In the genomic region with DNA sequence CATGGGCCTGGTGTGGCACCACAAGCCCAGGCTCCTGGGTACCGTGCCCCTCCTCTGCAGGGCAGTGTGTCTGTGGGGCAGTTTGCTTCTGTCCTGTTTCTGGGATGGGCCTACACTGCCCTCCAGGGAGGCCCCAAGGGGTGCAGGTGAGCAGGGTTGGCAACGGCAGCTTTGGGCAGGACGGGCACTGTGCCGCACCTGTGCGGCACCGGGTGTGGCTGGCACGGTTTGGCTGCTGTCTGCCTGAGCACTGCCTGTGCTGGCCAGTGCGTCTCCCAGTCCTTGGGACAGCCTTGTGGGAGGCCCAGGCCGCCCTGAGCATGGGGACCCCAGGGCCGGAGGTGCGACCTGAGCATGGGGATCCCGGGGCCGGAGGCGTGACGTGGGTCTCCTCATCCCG, we compare ENCODE assay signal across 17 cellular contexts. TPM values are rescaled to one million over a fixed set of nuclear protein-coding genes. Genes with fewer than 3 reads are reported as not detected.
DNase-seq lines count a peak whose midpoint lies in the region; ATAC-seq and TF ChIP-seq lines count a peak whose summit lies in the region.
"Had no signal": no experiment of that assay in that cellular context is flagged by ENCODE, and none has a peak within 500 bp of the region (broad histone marks: within the 10 kb centered on the region; RNA-seq: fewer than 3 reads in every experiment).

No MANE protein-coding gene starts in this region.

- H3K4me1 ChIP-seq in RWPE2 (ENCODE audit: insufficient read depth, poor library complexity, severe bottlenecking): peaks cover 56% of the 10 kb centered on the region
- H3K4me1 ChIP-seq in gastroesophageal sphincter: peaks cover 7 to 100% (median 50%) of the 10 kb centered on the region in 3 donors
- H3K4me1 ChIP-seq in psoas muscle: peaks cover 91% of the 10 kb centered on the region
- peaks cover 0 to 84% of the 10 kb centered on the region in 2 donors for H3K4me1 ChIP-seq in right atrium auricular region

- ATAC-seq in RWPE2 (ENCODE audit: low read depth) (peak; percentile 13; the same call in 2 of the 3 replicates), gastroesophageal sphincter (no peak), psoas muscle (no peak)
- ATAC-seq: GM23338, Panc1 had no signal

- H3K4me3 ChIP-seq in RWPE2 (ENCODE audit: severe bottlenecking) (no peak overlapping the region), gastroesophageal sphincter (no peak overlapping the region), psoas muscle (no peak overlapping the region), right atrium auricular region (no peak overlapping the region)
- H3K4me3 ChIP-seq: GM23338 had no signal

- no peaks in the 10 kb centered on the region; the same call in 1 of the 2 replicates for H3K36me3 ChIP-seq in RWPE2 (ENCODE audit: low read depth)
- H3K36me3 ChIP-seq in gastroesophageal sphincter: no peaks in the 10 kb centered on the region
- no peaks in the 10 kb centered on the region for H3K36me3 ChIP-seq in psoas muscle (ENCODE audit: insufficient read depth in 1 of 2, low read depth in 1 of 2)
- no peaks in the 10 kb centered on the region for H3K36me3 ChIP-seq in right atrium auricular region

- H3K36me3 Mint-ChIP-seq in CD14-positive monocyte: peaks cover 12 to 28% of the 10 kb centered on the region in 2 donors

- in situ Hi-C loops in KBM-7 (cut with MboI; ENCODE audit: low pct_unique_long_range_greater_than_20kb, low sequenced_read_pairs): no loop called here

- no peak overlapping the region for H3K4me3 Mint-ChIP-seq in CD14-positive monocyte
- H3K4me3 Mint-ChIP-seq: B cell, GM23338 had no signal

- DNase-seq in CD14-positive monocyte (ENCODE audit: low spot score) (no peak), RWPE2 (ENCODE audit: low spot score) (no peak), psoas muscle (no peak), KBM-7 (no peak), hypothalamus (lab: John Stamatoyannopoulos, UW) (no peak), head of caudate nucleus (no peak), right atrium auricular region (ENCODE audit: low spot score) (no peak)
- DNase-seq: ACHN, NCI-H1105 treated with DMSO at 0.1 percent for 48 hours, NCI-H187, NCI-H446 treated with DMSO at 0.1 percent for 48 hours, NCI-H748 treated with DMSO at 0.1 percent for 48 hours had no signal

- peak overlapping the region in 6 of 7 donors; percentile 15 to 54 (median 29) for H3K27ac Mint-ChIP-seq in CD14-positive monocyte
- H3K27ac Mint-ChIP-seq: B cell, GM23338 had no signal

- H3K9me3 Mint-ChIP-seq in CD14-positive monocyte: no peaks in the 10 kb centered on the region
- H3K9me3 Mint-ChIP-seq: GM23338 had no signal

- no peaks in the 10 kb centered on the region for H3K27me3 ChIP-seq in RWPE2 (ENCODE audit: insufficient read depth, poor library complexity, severe bottlenecking)
- no peaks in the 10 kb centered on the region for H3K27me3 ChIP-seq in gastroesophageal sphincter
- no peaks in the 10 kb centered on the region for H3K27me3 ChIP-seq in psoas muscle (ENCODE audit: insufficient read depth in 3 of 3, low read length in 2 of 3)
- no peaks in the 10 kb centered on the region for H3K27me3 ChIP-seq in right atrium auricular region

- intact Hi-C loops in CD14-positive monocyte (cut with micrococcal nuclease): no loop called here
- intact Hi-C loops in psoas muscle (cut with DNase I): loop anchor here in 1 of 2 donors (2.0 kb wide), 1 partner anchor 15 kb away; no protein-coding TSS in a partner anchor
- intact Hi-C loops in head of caudate nucleus (cut with DNase I): no loop called here

- peaks cover 80% of the 10 kb centered on the region for H3K4me1 Mint-ChIP-seq in CD14-positive monocyte

- no peaks in the 10 kb centered on the region for H3K9me3 ChIP-seq in RWPE2 (ENCODE audit: severe bottlenecking)
- H3K9me3 ChIP-seq in gastroesophageal sphincter: no peaks in the 10 kb centered on the region
- H3K9me3 ChIP-seq in psoas muscle: no peaks in the 10 kb centered on the region
- H3K9me3 ChIP-seq in right atrium auricular region: no peaks in the 10 kb centered on the region

- TF ChIP-seq CTCF in CD14-positive monocyte (IDR thresholded peaks at IDR 0.05): no peak
- TF ChIP-seq CTCF in RWPE2 (IDR thresholded peaks at IDR 0.05; ENCODE audit: poor library complexity, severe bottlenecking): no peak
- no peak for TF ChIP-seq CTCF in gastroesophageal sphincter (IDR thresholded peaks at IDR 0.05)
- TF ChIP-seq CTCF in psoas muscle (IDR thresholded peaks at IDR 0.05): no peak
- TF ChIP-seq CTCF in right atrium auricular region (IDR thresholded peaks at IDR 0.05): no peak

- H3K27me3 Mint-ChIP-seq in CD14-positive monocyte (ENCODE audit: low read depth in 3 of 3): peaks cover 0 to 2% (median 0%) of the 10 kb centered on the region in 3 donors
- H3K27me3 Mint-ChIP-seq: B cell had no signal

- peak overlapping the region; percentile 87 for H3K27ac ChIP-seq in RWPE2 (ENCODE audit: poor library complexity, severe bottlenecking)
- H3K27ac ChIP-seq in gastroesophageal sphincter: peak overlapping the region in 3 of 4 donors; percentile 19 to 42 (median 35)
- H3K27ac ChIP-seq in psoas muscle: peak overlapping the region; percentile 91
- peak overlapping the region in 1 of 2 donors; percentile 11 for H3K27ac ChIP-seq in right atrium auricular region
- H3K27ac ChIP-seq: HL-60 had no signal

- no CpG with 5 or more reads among the region's 16 CpGs for WGBS in gastroesophageal sphincter (ENCODE audit: low coverage in 1 of 2), 2 donors
- 60 to 80% (median 61%) methylated on average over 16 of the region's 16 CpGs for WGBS in psoas muscle, 3 donors

- TF ChIP-seq EP300 in gastroesophageal sphincter (IDR thresholded peaks at IDR 0.05): no peak

- TF ChIP-seq POLR2A in gastroesophageal sphincter (IDR thresholded peaks at IDR 0.05): no peak

RNA-seq across cellular contexts. Expression of a gene that starts 37.2 kb away (rescaled TPM):
- polyA plus RNA-seq in CD14-positive monocyte: 10 to 100 TPM; 15.8 to 23.2 TPM
- total RNA-seq in gastroesophageal sphincter: 10 to 100 TPM; 45.1 to 78.9 (median 55.3) TPM
- total RNA-seq in psoas muscle: 100 to 1,000 TPM in 3 of 4 donors, 10 to 100 TPM in 1; 84.3 to 192 (median 147) TPM
- 100 to 1,000 TPM in 1 of 3 donors, 10 to 100 TPM in 2; 37.7 to 156 (median 76.4) TPM for polyA plus RNA-seq in psoas muscle
- total RNA-seq in right atrium auricular region: 10 to 100 TPM; 34.5 to 50.8 TPM
